13 cellular contexts compared by ENCODE assay signal in genomic region chr17:58412910-58413630, GRCh38. TPM values are rescaled to one million over a fixed set of nuclear protein-coding genes. Genes with fewer than 3 reads are reported as not detected.
A peak's percentile ranks its signal among the peaks of the same experiment; 100 is the strongest.
DNase-seq lines count a peak whose midpoint lies in the region; FAIRE-seq and TF ChIP-seq lines count a peak whose summit lies in the region.
"Had no signal": no experiment of that assay in that cellular context is flagged by ENCODE, and none has a peak within 500 bp of the region (broad histone marks: within the 10 kb centered on the region; RNA-seq: fewer than 3 reads in every experiment).

No MANE protein-coding gene starts in this region.

- no peaks in the 10 kb centered on the region for H3K27me3 ChIP-seq in bronchial epithelial cell (ENCODE audit: control insufficient read depth, insufficient read depth, low read length)

- TF ChIP-seq CTCF in NB4 (IDR thresholded peaks at IDR 0.05; ENCODE audit: low read depth, low read length) (no peak), bronchial epithelial cell (IDR thresholded peaks at IDR 0.05; ENCODE audit: insufficient read depth, low read length, severe bottlenecking) (no peak), nephron progenitor cell (IDR thresholded peaks at IDR 0.05) (no peak)

- H3K27me3 Mint-ChIP-seq in nephron progenitor cell (ENCODE audit: low read depth, poor library complexity): peaks cover 2% of the 10 kb centered on the region

- H3K27ac Mint-ChIP-seq in nephron progenitor cell: peak overlapping the region; percentile 52
- H3K27ac Mint-ChIP-seq: immature natural killer cell had no signal

- peaks cover 71% of the 10 kb centered on the region for H3K4me1 Mint-ChIP-seq in nephron progenitor cell

- no peak for FAIRE-seq in bronchial epithelial cell (lab: Jason Lieb, UNC)

- H3K4me3 ChIP-seq in NB4 (ENCODE audit: low read depth, low read length) (no peak overlapping the region), bronchial epithelial cell (ENCODE audit: low read depth, low read length) (peak overlapping the region; percentile 45)

- H3K9me3 Mint-ChIP-seq in nephron progenitor cell: no peaks in the 10 kb centered on the region
- H3K9me3 Mint-ChIP-seq: immature natural killer cell had no signal

- no peaks in the 10 kb centered on the region for H3K36me3 ChIP-seq in bronchial epithelial cell (ENCODE audit: control insufficient read depth, insufficient read depth, low read length)

- peak overlapping the region; percentile 75 for H3K4me3 Mint-ChIP-seq in nephron progenitor cell
- H3K4me3 Mint-ChIP-seq: immature natural killer cell had no signal

- no peaks in the 10 kb centered on the region for H3K36me3 Mint-ChIP-seq in nephron progenitor cell (ENCODE audit: low read depth)
- H3K36me3 Mint-ChIP-seq: immature natural killer cell had no signal

- DNase-seq in H4 (ENCODE audit: low spot score): peak; percentile 89
- peak; percentile 24 for DNase-seq in NB4 (ENCODE audit: low read depth)
- peak; percentile 63 for DNase-seq in bronchial epithelial cell (ENCODE audit: low read depth)
- no peak for DNase-seq in nephron progenitor cell
- no peak for DNase-seq in NCI-H446 (lab: John Stamatoyannopoulos, UW)
- no peak for DNase-seq in effector CD8-positive, alpha-beta T cell (lab: John Stamatoyannopoulos, UW)
- no peak for DNase-seq in NCI-H1436 treated with DMSO at 0.1 percent for 48 hours (lab: John Stamatoyannopoulos, UW)
- DNase-seq: Calu3; immature natural killer cell; NCI-H345; occipital lobe; stimulated activated CD4-positive, alpha-beta T cell treated with anti-CD3 and anti-CD28 coated beads, Interleukin-4, amount 100 ng/mL, for 1 hour; substantia nigra had no signal

- no peak for TF ChIP-seq POLR2A in NB4 (IDR thresholded peaks at IDR 0.05; ENCODE audit: extremely low read depth, insufficient read length)

RNA-seq across cellular contexts. Expression of gene RNF43, which starts 4.3 kb away (rescaled TPM):
- 1.8 and 2.1 TPM in 2 replicates for total RNA-seq in H4 (2014; rRNA removed; shearing (Covaris generic))
- 6.1 and 7.6 TPM in 2 replicates for total RNA-seq in bronchial epithelial cell

Comparison
In these comparisons a context has a peak if more than half of its experiments do, and no peak if none do; other contexts are left out.
1. DNase-seq: peak in H4 (single experiment), NB4 (single experiment) and bronchial epithelial cell (single experiment); none in nephron progenitor cell (single experiment), NCI-H446 (0 of 2), effector CD8-positive, alpha-beta T cell (single experiment) and NCI-H1436 treated with DMSO at 0.1 percent for 48 hours (single experiment).